Comparison of ENCODE assay signal across 11 cellular contexts in the genomic region with DNA sequence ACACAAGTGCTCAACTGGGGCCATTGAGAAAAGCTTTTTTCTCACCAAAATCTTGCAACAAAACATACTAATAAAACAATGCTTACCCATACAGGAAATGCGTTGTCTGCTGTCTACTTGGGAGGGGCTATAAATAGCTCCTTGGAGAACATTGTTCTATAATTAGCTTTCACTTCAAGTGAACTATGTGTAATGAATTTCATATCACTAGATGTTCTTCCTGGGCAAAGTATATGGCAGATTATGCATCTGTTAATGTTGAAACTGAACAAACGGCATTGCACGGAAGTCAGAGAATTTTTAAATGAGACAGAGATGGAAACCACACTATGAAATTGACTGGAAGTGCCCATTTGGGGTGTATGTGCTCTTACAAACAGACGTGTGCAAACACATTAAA. TPM values are rescaled to one million over a fixed set of nuclear protein-coding genes. Genes with fewer than 3 reads are reported as not detected.
DNase-seq lines count a peak whose midpoint lies in the region; ATAC-seq and TF ChIP-seq lines count a peak whose summit lies in the region.
"Had no signal": no experiment of that assay in that cellular context is flagged by ENCODE, and none has a peak within 500 bp of the region (broad histone marks: within the 10 kb centered on the region; RNA-seq: fewer than 3 reads in every experiment).

No MANE protein-coding gene starts in this region.

- H3K27me3 Mint-ChIP-seq in CD8-positive, alpha-beta T cell (ENCODE audit: low read depth) = no peaks in the 10 kb centered on the region

- peaks cover 41% of the 10 kb centered on the region for H3K4me1 Mint-ChIP-seq in CD8-positive, alpha-beta T cell (ENCODE audit: low read depth)

- H3K4me3 Mint-ChIP-seq in CD8-positive, alpha-beta T cell = no peak overlapping the region

- intact Hi-C loops in CD8-positive, alpha-beta T cell (cut with DNase I, micrococcal nuclease) = loop anchor here (5.0 to 10.0 kb wide), 3 partner anchors 159 to 199 kb away; no protein-coding TSS in a partner anchor

- no peak for TF ChIP-seq CTCF in CD8-positive, alpha-beta T cell (IDR thresholded peaks at IDR 0.05)
- no peak for TF ChIP-seq CTCF in choroid plexus epithelial cell (conservative IDR thresholded peaks at IDR 0.05; ENCODE audit: low read depth, low read length)

- ATAC-seq in CD8-positive, alpha-beta T cell = peak; percentile 51

- no peak overlapping the region for H3K27ac ChIP-seq in CD8-positive, alpha-beta T cell (ENCODE audit: low read depth, low read length)
- peak overlapping the region; percentile 41 for H3K27ac ChIP-seq in KOPT-K1 (ENCODE audit: low read depth, low read length, poor library complexity, severe bottlenecking)
- H3K27ac ChIP-seq: SJSA1 had no signal

- no peak for DNase-seq in CD8-positive, alpha-beta T cell
- DNase-seq in choroid plexus epithelial cell (ENCODE audit: low read depth) (peak; percentile 78), myocyte (ENCODE audit: low read depth) (peak; percentile 51), GOT3 (lab: John Stamatoyannopoulos, UW) (no peak), HuH-7.5 (ENCODE audit: low spot score) (no peak), G401 (ENCODE audit: low spot score) (no peak)
- DNase-seq: activated CD4-positive, alpha-beta T cell treated with anti-CD3 and anti-CD28 coated beads for 1 hour; DMS53; NCI-H226 had no signal

- peak overlapping the region; percentile 39 for H3K27ac Mint-ChIP-seq in CD8-positive, alpha-beta T cell

- no peaks in the 10 kb centered on the region for H3K36me3 Mint-ChIP-seq in CD8-positive, alpha-beta T cell

- no peaks in the 10 kb centered on the region for H3K36me3 ChIP-seq in CD8-positive, alpha-beta T cell (ENCODE audit: insufficient read depth, low read length)
- no peaks in the 10 kb centered on the region for H3K36me3 ChIP-seq in KOPT-K1 (ENCODE audit: insufficient read depth, low read length)
- H3K36me3 ChIP-seq: SJSA1 had no signal

- in situ Hi-C loops in G401 (cut with HindIII; ENCODE audit: low sequenced_read_pairs) = no loop called here

- no peak overlapping the region for H3K4me3 ChIP-seq in CD8-positive, alpha-beta T cell (ENCODE audit: low read depth, low read length)
- no peak overlapping the region for H3K4me3 ChIP-seq in choroid plexus epithelial cell (ENCODE audit: low read depth, low read length)
- H3K4me3 ChIP-seq: SJSA1 had no signal

- peaks cover 37% of the 10 kb centered on the region for H3K4me1 ChIP-seq in CD8-positive, alpha-beta T cell (ENCODE audit: insufficient read depth, low read length)

- CTCF ChIA-PET in CD8-positive, alpha-beta T cell (lab: Charles Lee) = no interaction called here

- POLR2A ChIA-PET in CD8-positive, alpha-beta T cell (lab: Charles Lee) = no interaction called here

- no peaks in the 10 kb centered on the region for H3K9me3 Mint-ChIP-seq in CD8-positive, alpha-beta T cell

- no peaks in the 10 kb centered on the region for H3K9me3 ChIP-seq in CD8-positive, alpha-beta T cell (ENCODE audit: low read length)
- H3K9me3 ChIP-seq in KOPT-K1 (ENCODE audit: insufficient read depth, low read length, poor library complexity, severe bottlenecking) = no peaks in the 10 kb centered on the region
- H3K9me3 ChIP-seq: SJSA1 had no signal

- H3K27me3 ChIP-seq in CD8-positive, alpha-beta T cell (ENCODE audit: insufficient read depth, low read length) = no peaks in the 10 kb centered on the region
- H3K27me3 ChIP-seq: SJSA1 had no signal

RNA-seq across cellular contexts. Expression of gene NPAS2, which starts 6.4 kb away (rescaled TPM):
- total RNA-seq in CD8-positive, alpha-beta T cell = 10 to 100 TPM; 10.2 to 13.1 TPM
- total RNA-seq in myocyte = 4.9 and 10.2 TPM in 2 replicates
- 24.7 TPM for polyA plus RNA-seq in myocyte (2012)
- not detected in 2 replicates for total RNA-seq in G401 (2014; rRNA removed; shearing (Covaris generic))

Comparison
In these comparisons a context has a peak if more than half of its experiments do, and no peak if none do; other contexts are left out.
1. DNase-seq: peak in choroid plexus epithelial cell (single experiment) and myocyte (single experiment); none in CD8-positive, alpha-beta T cell (0 of 7), GOT3 (single experiment), HuH-7.5 (single experiment) and G401 (single experiment).